In the genomic region with DNA sequence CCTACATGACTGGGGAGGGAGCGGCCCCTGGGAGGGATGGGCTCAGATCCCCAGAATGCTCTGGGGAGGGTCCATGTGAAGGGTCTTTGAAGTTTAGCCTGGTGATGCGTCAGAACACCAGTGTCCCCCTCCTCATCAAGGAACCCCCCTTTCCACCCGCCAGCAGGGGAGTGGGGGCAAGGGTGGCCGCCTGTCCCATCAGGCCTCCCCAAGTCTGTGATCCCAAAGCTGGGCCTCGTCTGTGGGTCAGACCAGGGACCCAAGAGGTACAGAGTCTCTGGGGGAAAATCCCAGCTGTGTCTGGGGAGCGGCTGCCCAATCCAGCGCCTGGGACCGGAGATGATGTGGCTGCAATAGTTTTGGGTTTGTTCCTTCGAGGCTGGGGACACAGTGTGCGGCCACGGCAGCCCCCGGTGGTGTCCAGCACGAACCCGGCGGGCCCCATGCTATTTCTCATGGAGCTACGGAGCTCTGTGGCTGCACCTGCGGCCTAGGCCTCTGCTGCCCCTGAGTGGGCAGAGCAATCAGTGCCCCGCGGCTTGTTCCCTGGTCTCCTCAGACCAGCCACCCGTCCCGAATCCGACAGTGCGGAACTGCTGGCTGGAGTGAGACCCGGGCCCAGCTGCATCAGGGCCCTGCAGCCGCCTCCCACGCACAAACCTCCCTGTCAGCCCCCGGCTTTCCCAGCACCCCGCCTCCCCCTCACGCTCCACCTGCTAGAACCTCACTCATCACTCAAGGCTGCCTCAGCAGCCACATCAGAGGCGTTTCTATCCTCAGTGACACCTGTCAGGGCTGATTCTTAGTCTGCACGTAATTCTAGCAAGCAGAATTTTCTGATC, we compare ENCODE assay signal across 9 cellular contexts. TPM values are rescaled to one million over a fixed set of nuclear protein-coding genes. Genes with fewer than 3 reads are reported as not detected.
A peak's percentile ranks its signal among the peaks of the same experiment; 100 is the strongest.
DNase-seq lines count a peak whose midpoint lies in the region; ATAC-seq and TF ChIP-seq lines count a peak whose summit lies in the region.
"Had no signal": no experiment of that assay in that cellular context is flagged by ENCODE, and none has a peak within 500 bp of the region (broad histone marks: within the 10 kb centered on the region; RNA-seq: fewer than 3 reads in every experiment).

No MANE protein-coding gene starts in this region.

- DNase-seq in CD4-positive, CD25-positive, alpha-beta regulatory T cell: peak; percentile 24 to 60 (median 27)
- DNase-seq in NAMALWA (ENCODE audit: low spot score) (peak; percentile 72), RWPE1 (ENCODE audit: low spot score) (no peak), NCI-H2196 treated with DMSO at 0.1 percent for 48 hours (lab: John Stamatoyannopoulos, UW; ENCODE audit: unreplicated experiment) (no peak)
- DNase-seq in activated CD8-positive, alpha-beta memory T cell treated with anti-CD3 and anti-CD28 coated beads, Interleukin-2, amount 50 U/mL, for 4 hours: peak; percentile 73
- peak in 8 of 9 donors; percentile 41 to 89 (median 82) for DNase-seq in naive thymus-derived CD4-positive, alpha-beta T cell

- CTCF ChIA-PET in naive thymus-derived CD4-positive, alpha-beta T cell (lab: Charles Lee): interaction anchor here (0.5 to 2.2 kb wide), 6 partner anchors 31 to 180 kb away, joined by 3 to 6 read pairs (median 4); no protein-coding TSS in a partner anchor
- CTCF ChIA-PET in RWPE1 (lab: Yijun Ruan, JAX): interaction anchor here (0.7 kb wide), 1 partner anchor 217 kb away, joined by 3 read pairs; no protein-coding TSS in a partner anchor

- POLR2A ChIA-PET in naive thymus-derived CD4-positive, alpha-beta T cell (lab: Charles Lee): interaction anchor here (0.6 to 16.7 kb wide), 3 partner anchors 8 to 1287 kb away, joined by 3 to 448 read pairs (median 13); no protein-coding TSS in a partner anchor
- POLR2A ChIA-PET in RWPE1 (lab: Yijun Ruan, JAX; ENCODE audit: low non-redundant PET): no interaction called here

- H3K9me3 Mint-ChIP-seq in CD4-positive, CD25-positive, alpha-beta regulatory T cell: no peaks in the 10 kb centered on the region
- H3K9me3 Mint-ChIP-seq in naive thymus-derived CD4-positive, alpha-beta T cell: peaks cover 0 to 2% (median 0%) of the 10 kb centered on the region in 11 donors

- H3K36me3 ChIP-seq in CD4-positive, CD25-positive, alpha-beta regulatory T cell (ENCODE audit: control insufficient read depth, insufficient read depth, low read length): no peaks in the 10 kb centered on the region
- no peaks in the 10 kb centered on the region for H3K36me3 ChIP-seq in naive thymus-derived CD4-positive, alpha-beta T cell (ENCODE audit: control insufficient read depth in 2 of 3, insufficient read depth in 3 of 3, low read length in 3 of 3)
- H3K36me3 ChIP-seq: thyroid gland had no signal

- peak overlapping the region in 3 of 4 donors; percentile 58 to 73 (median 66) for H3K4me3 Mint-ChIP-seq in CD4-positive, CD25-positive, alpha-beta regulatory T cell
- peak overlapping the region in 9 of 10 donors; percentile 31 to 78 (median 58) for H3K4me3 Mint-ChIP-seq in naive thymus-derived CD4-positive, alpha-beta T cell

- ATAC-seq in CD4-positive, CD25-positive, alpha-beta regulatory T cell (ENCODE audit: low read depth in 2 of 2): peak; percentile 81 to 92
- peak; percentile 97 for ATAC-seq in naive thymus-derived CD4-positive, alpha-beta T cell
- no peak for ATAC-seq in HG03175 (IDR thresholded peaks at IDR 0.05; ENCODE audit: unreplicated experiment)
- no peak for ATAC-seq in GM21381 (IDR thresholded peaks at IDR 0.05; ENCODE audit: unreplicated experiment)

- no peak for TF ChIP-seq CTCF in RWPE1 (conservative IDR thresholded peaks at IDR 0.05; ENCODE audit: low read depth)

- no peak overlapping the region for H3K4me3 ChIP-seq in CD4-positive, CD25-positive, alpha-beta regulatory T cell (ENCODE audit: low read depth, low read length)
- H3K4me3 ChIP-seq in naive thymus-derived CD4-positive, alpha-beta T cell (ENCODE audit: low read length): no peak overlapping the region
- H3K4me3 ChIP-seq: thyroid gland had no signal

- no peaks in the 10 kb centered on the region for H3K9me3 ChIP-seq in CD4-positive, CD25-positive, alpha-beta regulatory T cell (ENCODE audit: control insufficient read depth in 2 of 2, low read length in 2 of 2)
- no peaks in the 10 kb centered on the region for H3K9me3 ChIP-seq in naive thymus-derived CD4-positive, alpha-beta T cell (ENCODE audit: control insufficient read depth in 2 of 3, low read length in 3 of 3)
- H3K9me3 ChIP-seq: thyroid gland had no signal

- peaks cover 0 to 23% (median 12%) of the 10 kb centered on the region in 4 donors for H3K4me1 Mint-ChIP-seq in CD4-positive, CD25-positive, alpha-beta regulatory T cell
- H3K4me1 Mint-ChIP-seq in naive thymus-derived CD4-positive, alpha-beta T cell: peaks cover 5 to 47% (median 33%) of the 10 kb centered on the region in 7 donors

- H3K27me3 ChIP-seq in CD4-positive, CD25-positive, alpha-beta regulatory T cell (ENCODE audit: control insufficient read depth, insufficient read depth, low read length): no peaks in the 10 kb centered on the region
- H3K27me3 ChIP-seq in naive thymus-derived CD4-positive, alpha-beta T cell (ENCODE audit: control insufficient read depth in 2 of 2, insufficient read depth in 2 of 2, low read length in 2 of 2): no peaks in the 10 kb centered on the region
- H3K27me3 ChIP-seq: thyroid gland had no signal

- peaks cover 18% of the 10 kb centered on the region for H3K4me1 ChIP-seq in CD4-positive, CD25-positive, alpha-beta regulatory T cell (ENCODE audit: control insufficient read depth, insufficient read depth, low read length, poor library complexity, severe bottlenecking)
- H3K4me1 ChIP-seq in naive thymus-derived CD4-positive, alpha-beta T cell (ENCODE audit: control insufficient read depth in 2 of 2, insufficient read depth in 2 of 2, low read length in 2 of 2): peaks cover 8 to 35% of the 10 kb centered on the region in 2 donors

- peak overlapping the region; percentile 42 for H3K27ac ChIP-seq in CD4-positive, CD25-positive, alpha-beta regulatory T cell (ENCODE audit: insufficient read depth, low read length, poor library complexity, severe bottlenecking)
- H3K27ac ChIP-seq in naive thymus-derived CD4-positive, alpha-beta T cell (ENCODE audit: low read depth, low read length): peak overlapping the region; percentile 60
- no peak overlapping the region for H3K27ac ChIP-seq in RWPE1
- H3K27ac ChIP-seq: thyroid gland had no signal

- H3K27me3 Mint-ChIP-seq in CD4-positive, CD25-positive, alpha-beta regulatory T cell: no peaks in the 10 kb centered on the region
- H3K27me3 Mint-ChIP-seq in naive thymus-derived CD4-positive, alpha-beta T cell: peaks cover 0 to 7% (median 0%) of the 10 kb centered on the region in 5 donors

- intact Hi-C loops in naive thymus-derived CD4-positive, alpha-beta T cell (cut with micrococcal nuclease): loop anchor here in 1 of 2 donors (1.0 to 10.0 kb wide), 4 partner anchors 8 to 564 kb away; partner anchors contain the start of gene REXO4

- H3K27ac Mint-ChIP-seq in CD4-positive, CD25-positive, alpha-beta regulatory T cell: peak overlapping the region; percentile 20 to 92 (median 78)
- H3K27ac Mint-ChIP-seq in naive thymus-derived CD4-positive, alpha-beta T cell: peak overlapping the region in 8 of 9 donors; percentile 75 to 98 (median 86)

- H3K36me3 Mint-ChIP-seq in CD4-positive, CD25-positive, alpha-beta regulatory T cell: no peaks in the 10 kb centered on the region
- H3K36me3 Mint-ChIP-seq in naive thymus-derived CD4-positive, alpha-beta T cell: peaks cover 0 to 3% (median 0%) of the 10 kb centered on the region in 5 donors

RNA-seq across cellular contexts. Expression of gene SARDH, which starts 29.2 kb away (rescaled TPM):
- 15.6 TPM for total RNA-seq in CD4-positive, CD25-positive, alpha-beta regulatory T cell
- polyA plus RNA-seq in CD4-positive, CD25-positive, alpha-beta regulatory T cell: 1 to 10 TPM; 5.8 to 9.7 (median 8.2) TPM
- 10 to 100 TPM in 3 of 5 experiments, 1 to 10 TPM in 1, under 1 TPM in 1; 0.73 to 27.2 (median 16.5) TPM for total RNA-seq in naive thymus-derived CD4-positive, alpha-beta T cell
- polyA plus RNA-seq in naive thymus-derived CD4-positive, alpha-beta T cell: 10 to 100 TPM; 10.2 to 11.0 TPM

Comparison
In these comparisons a context has a peak if more than half of its experiments do, and no peak if none do; other contexts are left out.
1. ATAC-seq: peak in CD4-positive, CD25-positive, alpha-beta regulatory T cell (2 of 2) and naive thymus-derived CD4-positive, alpha-beta T cell (single experiment); none in HG03175 (single experiment) and GM21381 (single experiment).
2. DNase-seq: peak in CD4-positive, CD25-positive, alpha-beta regulatory T cell (3 of 3), NAMALWA (single experiment), activated CD8-positive, alpha-beta memory T cell treated with anti-CD3 and anti-CD28 coated beads, Interleukin-2, amount 50 U/mL, for 4 hours (single experiment) and naive thymus-derived CD4-positive, alpha-beta T cell (8 of 9); none in RWPE1 (single experiment) and NCI-H2196 treated with DMSO at 0.1 percent for 48 hours (single experiment).